In the genomic region with DNA sequence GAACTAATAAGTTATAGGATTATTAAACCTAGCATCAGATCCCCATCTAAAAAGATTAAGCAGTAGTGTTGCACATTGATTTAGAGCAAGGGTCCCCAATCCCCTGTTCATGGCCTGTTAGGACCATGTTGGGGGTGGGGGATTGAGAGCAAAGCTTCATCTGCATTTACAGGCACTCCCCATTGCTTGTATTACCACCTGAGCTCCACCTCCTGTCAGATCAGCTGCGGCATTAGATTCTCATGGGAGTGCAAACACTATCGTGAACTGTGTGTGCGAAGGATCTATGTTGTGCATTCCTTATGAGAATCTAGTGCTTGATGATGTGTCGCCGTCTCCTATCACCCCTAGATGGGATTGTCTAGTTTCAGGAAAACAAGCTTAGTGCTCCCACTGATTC, we compare ENCODE assay signal across 18 cellular contexts. TPM values are rescaled to one million over a fixed set of nuclear protein-coding genes. Genes with fewer than 3 reads are reported as not detected.
A peak's percentile ranks its signal among the peaks of the same experiment; 100 is the strongest.
DNase-seq lines count a peak whose midpoint lies in the region; ATAC-seq, FAIRE-seq and TF ChIP-seq lines count a peak whose summit lies in the region.
"Had no signal": no experiment of that assay in that cellular context is flagged by ENCODE, and none has a peak within 500 bp of the region (broad histone marks: within the 10 kb centered on the region; RNA-seq: fewer than 3 reads in every experiment).

No MANE protein-coding gene starts in this region.

- H3K79me2 ChIP-seq in trophoblast cell (ENCODE audit: control insufficient read depth, insufficient read depth, low read length, poor library complexity), result peaks cover 8% of the 10 kb centered on the region

- H3K9me3 ChIP-seq in CD4-positive, alpha-beta T cell (ENCODE audit: control insufficient read depth, low read length), result no peaks in the 10 kb centered on the region
- H3K9me3 ChIP-seq in trophoblast cell (ENCODE audit: insufficient read depth, low read depth, low read length) (no peaks in the 10 kb centered on the region), endodermal cell (ENCODE audit: control insufficient read depth, low read length) (no peaks in the 10 kb centered on the region)
- H3K9me3 ChIP-seq: A549, Caco-2 had no signal

- H3K4me1 Mint-ChIP-seq in CD4-positive, alpha-beta T cell (ENCODE audit: low read depth), result peaks cover 31% of the 10 kb centered on the region
- peaks cover 17% of the 10 kb centered on the region for H3K4me1 Mint-ChIP-seq in endodermal cell

- peak overlapping the region; percentile 63 for H4K91ac ChIP-seq in trophoblast cell (ENCODE audit: low read depth, low read length)

- DNase-seq in CD4-positive, alpha-beta T cell, result no peak
- DNase-seq in coronary artery (ENCODE audit: low spot score) (peak; percentile 9), trophoblast cell (no peak), HTR-8/SVneo (ENCODE audit: insufficient read length, low spot score) (no peak), endodermal cell (no peak)
- DNase-seq: Caco-2; CD8-positive, alpha-beta memory T cell; DND-41; GDM1 had no signal

- no peaks in the 10 kb centered on the region for H3K27me3 ChIP-seq in CD4-positive, alpha-beta T cell (ENCODE audit: control insufficient read depth, insufficient read depth, low read length)
- H3K27me3 ChIP-seq in trophoblast cell (ENCODE audit: insufficient read depth, low read length) (no peaks in the 10 kb centered on the region), endodermal cell (ENCODE audit: control insufficient read depth, insufficient read depth, low read length, poor library complexity, severe bottlenecking) (peaks cover 9% of the 10 kb centered on the region)

- H3K27me3 Mint-ChIP-seq in CD4-positive, alpha-beta T cell, result no peaks in the 10 kb centered on the region
- H3K27me3 Mint-ChIP-seq in endodermal cell (ENCODE audit: insufficient read depth), result peaks cover 24% of the 10 kb centered on the region
- H3K27me3 Mint-ChIP-seq: CD8-positive, alpha-beta memory T cell had no signal

- peak overlapping the region; percentile 100 for H3K27ac ChIP-seq in 22Rv1
- H3K27ac ChIP-seq in CD4-positive, alpha-beta T cell (ENCODE audit: low read depth, low read length), result no peak overlapping the region
- no peak overlapping the region for H3K27ac ChIP-seq in coronary artery
- no peak overlapping the region for H3K27ac ChIP-seq in trophoblast cell (ENCODE audit: low read depth, low read length)
- no peak overlapping the region for H3K27ac ChIP-seq in endodermal cell (ENCODE audit: low read depth, low read length)
- H3K27ac ChIP-seq: A549 had no signal

- no CpG with 5 or more reads among the region's 5 CpGs for WGBS in trophoblast cell (ENCODE audit: extremely low coverage, insufficient coverage, insufficient read length)
- WGBS in endodermal cell (ENCODE audit: insufficient coverage in 1 of 2, insufficient read length in 1 of 2), 2 experiments, result 89% methylated on average over 5 of the region's 5 CpGs; no CpG with 5 or more reads in 1 of the 2 experiments

- TF ChIP-seq CTCF in 22Rv1 (IDR thresholded peaks at IDR 0.05) (no peak), coronary artery (IDR thresholded peaks at IDR 0.05) (no peak), endodermal cell (conservative IDR thresholded peaks at IDR 0.05) (no peak)
- TF ChIP-seq CTCF in CD4-positive, alpha-beta T cell (IDR thresholded peaks at IDR 0.05), result no peak

- peaks cover 6% of the 10 kb centered on the region for H3K36me3 Mint-ChIP-seq in CD4-positive, alpha-beta T cell (ENCODE audit: low read depth)
- no peaks in the 10 kb centered on the region for H3K36me3 Mint-ChIP-seq in endodermal cell (ENCODE audit: low read depth)

- no peak overlapping the region for H4K8ac ChIP-seq in trophoblast cell (ENCODE audit: low read depth, low read length)

- no peaks in the 10 kb centered on the region for H3K36me3 ChIP-seq in trophoblast cell (ENCODE audit: control insufficient read depth in 1 of 2, insufficient read depth in 2 of 2, low read length in 2 of 2)
- no peaks in the 10 kb centered on the region for H3K36me3 ChIP-seq in endodermal cell (ENCODE audit: control insufficient read depth, insufficient read depth, low read length)

- H3K4me3 Mint-ChIP-seq in CD4-positive, alpha-beta T cell, result peak overlapping the region; percentile 66
- H3K4me3 Mint-ChIP-seq in endodermal cell, result no peak overlapping the region

- no peak for FAIRE-seq in HTR-8/SVneo (lab: Jason Lieb, UNC)
- FAIRE-seq: A549, H54 had no signal

- H3K4me1 ChIP-seq in trophoblast cell (ENCODE audit: control insufficient read depth in 1 of 2, insufficient read depth in 2 of 2, low read length in 2 of 2) (peaks cover 4 to 21% of the 10 kb centered on the region in 2 experiments), endodermal cell (ENCODE audit: control insufficient read depth, insufficient read depth, low read length) (no peaks in the 10 kb centered on the region)

- no peak overlapping the region for H2AFZ ChIP-seq in trophoblast cell (ENCODE audit: insufficient read depth, low read length, poor library complexity)

- POLR2A ChIA-PET in CD4-positive, alpha-beta T cell (lab: Charles Lee), result interaction anchor here (2.8 to 5.2 kb wide), 2 partner anchors 19 to 26 kb away, joined by 20 to 91 read pairs; partner anchors contain the start of gene PSD4

- intact Hi-C loops in CD4-positive, alpha-beta T cell (cut with DNase I, micrococcal nuclease), result no loop called here

- H3K27ac Mint-ChIP-seq in CD4-positive, alpha-beta T cell, result peak overlapping the region; percentile 15
- no peak overlapping the region for H3K27ac Mint-ChIP-seq in endodermal cell
- H3K27ac Mint-ChIP-seq: CD14-positive monocyte had no signal

- no peak overlapping the region for H3K9ac ChIP-seq in trophoblast cell (ENCODE audit: low read length)
- H3K9ac ChIP-seq in endodermal cell (ENCODE audit: extremely low read depth, low read length, poor library complexity, severe bottlenecking), result no peak overlapping the region

- no peak for ATAC-seq in CD4-positive, alpha-beta T cell (ENCODE audit: poor library complexity)
- no peak for ATAC-seq in HG02884 (IDR thresholded peaks at IDR 0.05; ENCODE audit: unreplicated experiment)
- ATAC-seq: A549, HCT116 had no signal

- no peak overlapping the region for H2AK5ac ChIP-seq in trophoblast cell (ENCODE audit: low read length)

- H3K4me3 ChIP-seq in coronary artery (no peak overlapping the region), trophoblast cell (ENCODE audit: low read depth, low read length) (no peak overlapping the region), endodermal cell (ENCODE audit: low read length) (no peak overlapping the region)
- H3K4me3 ChIP-seq: A549 had no signal

- CTCF ChIA-PET in CD4-positive, alpha-beta T cell (lab: Charles Lee), result interaction anchor here (0.6 to 2.0 kb wide), 3 partner anchors 17 to 48 kb away, joined by 4 to 8 read pairs (median 7); no protein-coding TSS in a partner anchor

- H3K4me2 ChIP-seq in trophoblast cell (ENCODE audit: low read length), result no peak overlapping the region
- H3K4me2 ChIP-seq: A549 had no signal

- H3K23ac ChIP-seq in trophoblast cell (ENCODE audit: low read length), result no peak overlapping the region

- no peak overlapping the region for H2BK120ac ChIP-seq in trophoblast cell (ENCODE audit: insufficient read depth, low read length, poor library complexity)

- no peak overlapping the region for H3K4ac ChIP-seq in trophoblast cell (ENCODE audit: low read depth, low read length)

- H3K79me1 ChIP-seq in trophoblast cell (ENCODE audit: low read length), result peaks cover 21% of the 10 kb centered on the region

- no peak overlapping the region for H4K12ac ChIP-seq in trophoblast cell (ENCODE audit: low read depth, low read length)

- H2BK5ac ChIP-seq in trophoblast cell (ENCODE audit: low read depth, low read length, poor library complexity), result no peak overlapping the region

- H3K14ac ChIP-seq in trophoblast cell (ENCODE audit: low read length), result no peak overlapping the region

- H3K9me3 Mint-ChIP-seq in CD4-positive, alpha-beta T cell, result no peaks in the 10 kb centered on the region
- no peaks in the 10 kb centered on the region for H3K9me3 Mint-ChIP-seq in endodermal cell
- H3K9me3 Mint-ChIP-seq: CD8-positive, alpha-beta memory T cell had no signal

- H3K18ac ChIP-seq in trophoblast cell (ENCODE audit: low read length), result no peak overlapping the region

- peak overlapping the region; percentile 6 for H2BK12ac ChIP-seq in trophoblast cell (ENCODE audit: low read length)

RNA-seq across cellular contexts. Expression of gene PSD4, which starts 18.4 kb away (rescaled TPM):
- 100 to 1,000 TPM in 1 of 2 experiments, 10 to 100 TPM in 1; 96.5 to 101 TPM for total RNA-seq in CD4-positive, alpha-beta T cell
- polyA plus RNA-seq in trophoblast cell (2013), result 18.6 and 18.8 TPM in 2 replicates
- 10 to 100 TPM in 1 of 2 donors, 1 to 10 TPM in 1; 5.2 to 13.3 TPM for total RNA-seq in endodermal cell
- 1.6 TPM for polyA plus RNA-seq in endodermal cell (2013, experiment 1 of 2)
- polyA plus RNA-seq in endodermal cell (2013, experiment 2 of 2), result 1.7 TPM

RNA-seq across cellular contexts. Expression of gene IL1RN, which starts 27.9 kb away (rescaled TPM):
- total RNA-seq in CD4-positive, alpha-beta T cell, result under 1 TPM; 0.31 to 0.58 TPM
- polyA plus RNA-seq in trophoblast cell (2013), result 0.33 and 0.37 TPM in 2 replicates
- not detected for total RNA-seq in endodermal cell
- polyA plus RNA-seq in endodermal cell (2013, experiment 1 of 2), result not detected
- polyA plus RNA-seq in endodermal cell (2013, experiment 2 of 2), result not detected
- total RNA-seq: Caco-2, HT1080 had no signal
- polyA plus RNA-seq: AG04450; BJ; CD8-positive, alpha-beta memory T cell had no signal

Comparison
In these comparisons a context has a peak if more than half of its experiments do, and no peak if none do; other contexts are left out.
1. RNA of gene PSD4, which starts 18.4 kb away (total RNA-seq): 96.5 to 101 TPM in CD4-positive, alpha-beta T cell; 5.2 to 13.3 TPM in endodermal cell; every median in the first group is over 4 times any median in the second.